ENCODE assay signal across 21 cellular contexts in genomic region chr20:23287366-23288190, GRCh38.
"Had no signal": no experiment of that assay in that cellular context is flagged by ENCODE, and none has a peak within 500 bp of the region (broad histone marks: within the 10 kb centered on the region; RNA-seq: fewer than 3 reads in every experiment).

No MANE protein-coding gene starts in this region.

- H3K4me3 Mint-ChIP-seq: naive B cell; nephron progenitor cell; stimulated activated naive B cell treated with anti-CD40 and anti-IgM and Interleukin-4, amounts not matched to agents 10 μg/mL and 1 μg/mL and 100 μg/mL, for 72 hours; stimulated activated naive CD8-positive, alpha-beta T cell treated with anti-CD3 and anti-CD28 coated beads, Interleukin-15, amount 100 ng/mL, for 72 hours had no signal

- ATAC-seq: foreskin keratinocyte; left lobe of liver; stimulated activated naive B cell treated with anti-CD40 and anti-IgM and Interleukin-4, amounts not matched to agents 10 μg/mL and 1 μg/mL and 100 μg/mL, for 72 hours; stimulated activated naive CD8-positive, alpha-beta T cell treated with anti-CD3 and anti-CD28 coated beads, Interleukin-15, amount 100 ng/mL, for 72 hours; upper lobe of right lung had no signal

- H3K4me1 ChIP-seq: foreskin keratinocyte, right atrium auricular region, vagina had no signal

- H3K4me1 Mint-ChIP-seq: naive B cell; stimulated activated naive CD8-positive, alpha-beta T cell treated with anti-CD3 and anti-CD28 coated beads, Interleukin-15, amount 100 ng/mL, for 72 hours had no signal

- H3K9me3 ChIP-seq: neutrophil, right atrium auricular region, testis, tibial nerve, upper lobe of right lung, vagina had no signal

- H3K36me3 ChIP-seq: neutrophil, right atrium auricular region, tibial nerve, upper lobe of right lung, vagina had no signal

- H3K36me3 Mint-ChIP-seq: naive B cell; stimulated activated naive B cell treated with anti-CD40 and anti-IgM and Interleukin-4, amounts not matched to agents 10 μg/mL and 1 μg/mL and 100 μg/mL, for 72 hours had no signal

- DNase-seq: cerebellar nuclear complex; dermis blood vessel endothelial cell; erythroblast; foreskin keratinocyte; mammary epithelial cell; naive B cell; nephron progenitor cell; stimulated activated CD4-positive, alpha-beta T cell treated with anti-CD3 and anti-CD28 coated beads, Interleukin-15, amount 100 ng/mL, for 24 hours; stimulated activated CD4-positive, alpha-beta T cell treated with anti-CD3 and anti-CD28 coated beads, Interleukin-1b, Interleukin-23, amount 100 ng/mL, for 48 hours; stimulated activated CD4-positive, alpha-beta T cell treated with anti-CD3 and anti-CD28 coated beads, Interleukin-4, amount 100 ng/mL, for 4 hours; stimulated activated naive B cell treated with anti-CD40 and anti-IgM and Interleukin-4, amounts not matched to agents 10 μg/mL and 1 μg/mL and 100 μg/mL, for 72 hours; stimulated activated naive CD8-positive, alpha-beta T cell treated with anti-CD3 and anti-CD28 coated beads, Interleukin-15, amount 100 ng/mL, for 72 hours; testis; upper lobe of right lung had no signal

- H3K9me3 Mint-ChIP-seq: nephron progenitor cell; stimulated activated naive CD8-positive, alpha-beta T cell treated with anti-CD3 and anti-CD28 coated beads, Interleukin-15, amount 100 ng/mL, for 72 hours had no signal

- H3K27ac Mint-ChIP-seq: naive B cell; nephron progenitor cell; stimulated activated naive B cell treated with anti-CD40 and anti-IgM and Interleukin-4, amounts not matched to agents 10 μg/mL and 1 μg/mL and 100 μg/mL, for 72 hours; stimulated activated naive CD8-positive, alpha-beta T cell treated with anti-CD3 and anti-CD28 coated beads, Interleukin-15, amount 100 ng/mL, for 72 hours had no signal

- H3K27me3 ChIP-seq: right atrium auricular region, testis, tibial nerve, vagina had no signal

- H3K4me3 ChIP-seq: right atrium auricular region, testis, tibial nerve, upper lobe of right lung, vagina had no signal

- FAIRE-seq: colon, endothelial cell of umbilical vein had no signal

- H3K27ac ChIP-seq: foreskin keratinocyte, neutrophil, right atrium auricular region, testis, tibial nerve, upper lobe of right lung, vagina had no signal
